8 cellular contexts compared by ENCODE assay signal in genomic region chr2:225122582-225123486, GRCh38.
DNase-seq lines count a peak whose midpoint lies in the region; TF ChIP-seq lines count a peak whose summit lies in the region.

No MANE protein-coding gene starts in this region.

- in situ Hi-C loops in KBM-7 (cut with MboI; ENCODE audit: low pct_unique_long_range_greater_than_20kb, low sequenced_read_pairs): no loop called here

- CTCF ChIA-PET in GM10248 (lab: Yijun Ruan, JAX): interaction anchor here (0.8 to 2.0 kb wide), 13 partner anchors 9 to 543 kb away, joined by 3 to 16 read pairs (median 4); no protein-coding TSS in a partner anchor

- H3K27me3 Mint-ChIP-seq in brain (no peaks in the 10 kb centered on the region), nephron progenitor cell (ENCODE audit: low read depth, poor library complexity) (no peaks in the 10 kb centered on the region)

- DNase-seq in GM10248 (ENCODE audit: extremely low spot score) (peak; percentile 15), NCI-H446 (lab: John Stamatoyannopoulos, UW) (peak; percentile 27 to 51), nephron progenitor cell (peak; percentile 18), OCI-M2 (lab: John Stamatoyannopoulos, UW; ENCODE audit: unreplicated experiment) (no peak), GOT3 (lab: John Stamatoyannopoulos, UW) (no peak), KBM-7 (no peak)

- H3K4me3 Mint-ChIP-seq in brain (no peak overlapping the region), nephron progenitor cell (no peak overlapping the region)

- H3K9me3 Mint-ChIP-seq in brain: peaks cover 2 to 14% (median 11%) of the 10 kb centered on the region in 5 experiments
- peaks cover 11% of the 10 kb centered on the region for H3K9me3 Mint-ChIP-seq in nephron progenitor cell

- no peak overlapping the region for H3K27ac ChIP-seq in 22Rv1

- peaks cover 4% of the 10 kb centered on the region for H3K36me3 Mint-ChIP-seq in brain
- no peaks in the 10 kb centered on the region for H3K36me3 Mint-ChIP-seq in nephron progenitor cell (ENCODE audit: low read depth)

- POLR2A ChIA-PET in GM10248 (lab: Yijun Ruan, JAX): no interaction called here

- H3K27ac Mint-ChIP-seq in brain (peak overlapping the region in 1 of 5 experiments; percentile 11), nephron progenitor cell (no peak overlapping the region)

- peaks cover 41% of the 10 kb centered on the region for H3K4me1 Mint-ChIP-seq in brain
- H3K4me1 Mint-ChIP-seq in nephron progenitor cell: no peaks in the 10 kb centered on the region

- TF ChIP-seq CTCF in 22Rv1 (IDR thresholded peaks at IDR 0.05) (peak; percentile 57), GM10248 (IDR thresholded peaks at IDR 0.05; ENCODE audit: control extremely low read depth, extremely low read depth, low read depth, missing control alignments) (peak; percentile 66), brain (conservative IDR thresholded peaks at IDR 0.05) (peak; percentile 82), nephron progenitor cell (IDR thresholded peaks at IDR 0.05) (peak; percentile 45)

Comparison
In these comparisons a context has a peak if more than half of its experiments do, and no peak if none do; other contexts are left out.
1. DNase-seq: peak in GM10248 (single experiment), NCI-H446 (2 of 2) and nephron progenitor cell (single experiment); none in OCI-M2 (single experiment), GOT3 (single experiment) and KBM-7 (single experiment).
2. Peak in every context shown above with its lines, with median percentiles within 50 percentile points of each other: CTCF ChIP-seq.